ENCODE assay signal across 15 cellular contexts in genomic region chr12:96886998-96887677, GRCh38. TPM values are rescaled to one million over a fixed set of nuclear protein-coding genes. Genes with fewer than 3 reads are reported as not detected.
DNase-seq lines count a peak whose midpoint lies in the region; ATAC-seq, FAIRE-seq and TF ChIP-seq lines count a peak whose summit lies in the region.
"Had no signal": no experiment of that assay in that cellular context is flagged by ENCODE, and none has a peak within 500 bp of the region (broad histone marks: within the 10 kb centered on the region; RNA-seq: fewer than 3 reads in every experiment).

No MANE protein-coding gene starts in this region.

- H3K9me3 ChIP-seq in SK-N-SH (no peaks in the 10 kb centered on the region), GM12878 (replicated peaks; ENCODE audit: control insufficient read depth, insufficient read depth, low read length) (peaks cover 1% of the 10 kb centered on the region; the same call in 1 of the 3 replicates)

- ATAC-seq in SK-N-SH treated with all-trans-retinoic acid at 6 μM for 48 hours (no peak; the same call in 2 of the 3 replicates), GM12878 (peak; percentile 56), GM18858 (IDR thresholded peaks at IDR 0.05; ENCODE audit: unreplicated experiment) (no peak)
- ATAC-seq: naive thymus-derived CD8-positive, alpha-beta T cell had no signal

- peaks cover 7% of the 10 kb centered on the region for H3F3A ChIP-seq in SK-N-SH (replicated peaks; ENCODE audit: insufficient read depth)

- no peak overlapping the region for H3K4me3 ChIP-seq in SK-N-SH (ENCODE audit: low read depth in 2 of 2, low read length in 1 of 2)
- no peak overlapping the region for H3K4me3 ChIP-seq in GM12878

- no peaks in the 10 kb centered on the region for H4K20me1 ChIP-seq in SK-N-SH (ENCODE audit: insufficient read depth)
- H4K20me1 ChIP-seq in GM12878 (ENCODE audit: control insufficient read depth, insufficient read depth) = no peaks in the 10 kb centered on the region

- no peak for FAIRE-seq in GM12878 (lab: Jason Lieb, UNC)

- DNase-seq in SK-N-SH (no peak), GM12878 (ENCODE audit: low read depth, low spot score) (no peak), islet precursor cell (peak; percentile 92), smooth muscle cell of the brain vasculature (ENCODE audit: low read depth, low spot score) (peak; percentile 35), NCI-H2029 (lab: John Stamatoyannopoulos, UW) (no peak), COLO668 (lab: John Stamatoyannopoulos, UW; ENCODE audit: unreplicated experiment) (no peak)
- DNase-seq: 8988T; activated naive CD4-positive, alpha-beta T cell treated with anti-CD3 and anti-CD28 coated beads for 36 hours; KG1; naive thymus-derived CD8-positive, alpha-beta T cell; NCI-H1694 treated with DMSO at 0.1 percent for 48 hours; NCI-H82; SIG-M5 had no signal

- TF ChIP-seq POLR2A in GM12878 (IDR thresholded peaks at IDR 0.05; ENCODE audit: low read depth, low read length) = no peak

- intact Hi-C loops in GM12878 (cut with micrococcal nuclease; ENCODE audit: unreplicated experiment) = no loop called here

- RAD21 ChIA-PET in GM12878 (lab: Charles Lee; ENCODE audit: unreplicated experiment) = no interaction called here

- CTCF ChIA-PET in SK-N-SH (lab: Yijun Ruan, JAX) = no interaction called here
- CTCF ChIA-PET in GM12878 (lab: Yijun Ruan, JAX) = no interaction called here

- H3K9ac ChIP-seq in SK-N-SH (no peak overlapping the region), GM12878 (ENCODE audit: control insufficient read depth, insufficient read depth, low read length) (no peak overlapping the region)

- H3K27ac ChIP-seq in SK-N-SH (ENCODE audit: low read depth in 2 of 2, low read length in 1 of 2) = no peak overlapping the region
- H3K27ac ChIP-seq in GM12878 (ENCODE audit: control insufficient read depth, insufficient read depth) = no peak overlapping the region

- no TSS peak for BruUV-seq in GM12878 (replicated peaks; lab: Mats Ljungman, UMichigan)

- H3K4me1 ChIP-seq in SK-N-SH (ENCODE audit: control insufficient read depth in 1 of 2, insufficient read depth in 2 of 2, low read depth in 1 of 2, low read length in 1 of 2) (peaks cover 0 to 12% of the 10 kb centered on the region in 2 experiments; a peak in 1 of 4 replicates), GM12878 (ENCODE audit: control insufficient read depth, insufficient read depth, low read length) (no peaks in the 10 kb centered on the region)

- H3K4me2 ChIP-seq in SK-N-SH (no peak overlapping the region), GM12878 (ENCODE audit: control insufficient read depth, insufficient read depth) (no peak overlapping the region)

- no peak for TF ChIP-seq RAD21 in SK-N-SH (IDR thresholded peaks at IDR 0.05; ENCODE audit: low read length)
- TF ChIP-seq RAD21 in GM12878 (IDR thresholded peaks at IDR 0.05; ENCODE audit: insufficient read depth, low read depth, low read length) = no peak

- TF ChIP-seq CTCF in SK-N-SH (IDR thresholded peaks at IDR 0.05) = no peak
- TF ChIP-seq CTCF in GM12878 (IDR thresholded peaks at IDR 0.05 in 2 of 3, conservative IDR thresholded peaks at IDR 0.05 in 1 of 3; ENCODE audit: control insufficient read depth in 2 of 3, extremely low read depth in 1 of 3, insufficient read depth in 1 of 3, low read depth in 3 of 3, low read length in 3 of 3) = no peak

- no peaks in the 10 kb centered on the region for H3K9me2 ChIP-seq in SK-N-SH

- in situ Hi-C loops in GM12878 (cut with MboI) = no loop called here

- 74% methylated on average over 4 of the region's 4 CpGs for WGBS in SK-N-SH (ENCODE audit: low lambda C conversion rate)
- 69% methylated on average over 4 of the region's 4 CpGs for WGBS in GM12878 (ENCODE audit: insufficient coverage, insufficient replicate concordance, low lambda C conversion rate, missing lambda C conversion rate)

- no peak for TF ChIP-seq EP300 in SK-N-SH (IDR thresholded peaks at IDR 0.05; ENCODE audit: borderline replicate concordance in 1 of 2, low read depth in 1 of 2, low read length in 1 of 2)
- TF ChIP-seq EP300 in GM12878 (IDR thresholded peaks at IDR 0.05; ENCODE audit: borderline replicate concordance in 1 of 2, control insufficient read depth in 1 of 2, low read depth in 2 of 2, low read length in 2 of 2) = no peak

- POLR2A ChIA-PET in SK-N-SH (lab: Yijun Ruan, JAX) (no interaction called here), GM12878 (lab: Charles Lee) (no interaction called here)

- H3K79me2 ChIP-seq in SK-N-SH (ENCODE audit: insufficient read depth) (no peaks in the 10 kb centered on the region), GM12878 (ENCODE audit: control insufficient read depth, insufficient read depth, low read length) (no peaks in the 10 kb centered on the region)

- H3K36me3 ChIP-seq in SK-N-SH (replicated peaks in 1 of 2; ENCODE audit: control insufficient read depth in 1 of 2, insufficient read depth in 2 of 2, low read length in 1 of 2) (no peaks in the 10 kb centered on the region), GM12878 (ENCODE audit: control insufficient read depth in 2 of 2, insufficient read depth in 2 of 2, low read length in 1 of 2) (no peaks in the 10 kb centered on the region)

- H2AFZ ChIP-seq in SK-N-SH (ENCODE audit: low read depth) = no peak overlapping the region
- H2AFZ ChIP-seq in GM12878 (ENCODE audit: control insufficient read depth, low read depth, low read length) = no peak overlapping the region

- H3K27me3 ChIP-seq in SK-N-SH (ENCODE audit: insufficient read depth) (no peaks in the 10 kb centered on the region), GM12878 (replicated peaks in 1 of 2; ENCODE audit: control insufficient read depth in 2 of 2, insufficient read depth in 2 of 2, low read length in 1 of 2) (no peaks in the 10 kb centered on the region)

- SMC1A ChIA-PET in GM12878 (lab: Charles Lee; ENCODE audit: uncharacterized antibody, unreplicated experiment) = no interaction called here

TF ChIP-seq in SK-N-SH, 30 proteins besides CTCF, POLR2A, EP300 and RAD21:
- TF ChIP-seq NFIC (IDR thresholded peaks at IDR 0.05; ENCODE audit: borderline replicate concordance) (peak; percentile 20; the same call in 1 of the 2 replicates), POLR2AphosphoS5 (IDR thresholded peaks at IDR 0.05; ENCODE audit: low read depth, low read length) (no peak)

TF ChIP-seq in SK-N-SH treated with all-trans-retinoic acid at 6 μM for 48 hours, 23 proteins besides CTCF, POLR2A, EP300 and RAD21 (continues in another document):
- TF ChIP-seq ISL1 (CRISPR knock-in tag; IDR thresholded peaks at IDR 0.05) (no peak), ZNF70 (CRISPR knock-in tag; IDR thresholded peaks at IDR 0.05) (no peak), BACH2 (CRISPR knock-in tag; IDR thresholded peaks at IDR 0.05; ENCODE audit: borderline replicate concordance) (no peak), ZC3H10 (CRISPR knock-in tag; IDR thresholded peaks at IDR 0.05) (no peak), TOX (CRISPR knock-in tag; IDR thresholded peaks at IDR 0.05; ENCODE audit: borderline replicate concordance) (no peak), PPARA (CRISPR knock-in tag; IDR thresholded peaks at IDR 0.05; ENCODE audit: borderline replicate concordance) (no peak), GLIS3 (CRISPR knock-in tag; IDR thresholded peaks at IDR 0.05) (no peak)

TF ChIP-seq in GM12878, 131 proteins besides CTCF, POLR2A, EP300 and RAD21:
- no peak for TF ChIP-seq ESRRA (IDR thresholded peaks at IDR 0.05; ENCODE audit: low read length)

RNA-seq across cellular contexts. Expression of gene NEDD1, which starts 19.9 kb away (rescaled TPM):
- polyA plus RNA-seq in SK-N-SH (2012; rRNA removed) (6.0 and 8.3 TPM in 2 replicates), GM12878 (2011; rRNA removed) (52.6 and 66.7 TPM in 2 replicates), GM12878 (2014; fragmentation: Illumina TruSeq; extraction: Trizol) (30.0 and 34.3 TPM in 2 replicates), GM12878 (2014; fragmentation: Nextera tagmentation; extraction: Ambion mirVana) (10 to 100 TPM; 18.5 to 21.9 TPM), GM12878 (2014; rRNA removed) (14.1 and 15.9 TPM in 2 replicates), GM12878 (2016; fragmentation: Nextera tagmentation; extraction: Ambion mirVana) (10 to 100 TPM; 35.9 to 36.5 TPM)
- polyA plus RNA-seq in SK-N-SH (2012; cell fraction: cytosol; rRNA removed) = 10.3 and 10.9 TPM in 2 replicates
- 3.5 and 7.0 TPM in 2 replicates for polyA plus RNA-seq in SK-N-SH (2012; cell fraction: nucleus; rRNA removed)
- total RNA-seq in GM12878 (2013; cell fraction: nucleolus; rRNA removed) = 32.3 and 41.8 TPM in 2 replicates
- total RNA-seq in GM12878 (2014; rRNA removed) (27.4 and 29.9 TPM in 2 replicates), GM12878 (2014; rRNA removed; fragmentation: Illumina TruSeq; extraction: Trizol) (35.1 and 36.2 TPM in 2 replicates), GM12878 (2021) (27.2 and 28.9 TPM in 2 replicates)
- polyA plus RNA-seq in GM12878 (2011; ENCODE audit: low read depth) = 8.0 TPM
- polyA plus RNA-seq in GM12878 (2011; cell fraction: cytosol; rRNA removed) = 15.8 and 17.3 TPM in 2 replicates
- polyA plus RNA-seq in GM12878 (2011; cell fraction: nucleus; rRNA removed) = 15.3 and 16.4 TPM in 2 replicates
- polyA plus RNA-seq in GM12878 (2012) = 8.6 and 13.1 TPM in 2 replicates
- 64.4 and 112 TPM in 2 replicates for polyA minus RNA-seq in GM12878 (2011; rRNA and poly(A)+ RNA removed)
- polyA minus RNA-seq in GM12878 (2011; cell fraction: cytosol; rRNA and poly(A)+ RNA removed) = 19.9 and 21.5 TPM in 2 replicates
- 26.4 and 40.0 TPM in 2 replicates for polyA minus RNA-seq in GM12878 (2011; cell fraction: nucleus; rRNA and poly(A)+ RNA removed)

Comparison
In these comparisons a context has a peak if more than half of its experiments do, and no peak if none do; other contexts are left out.
1. DNase-seq: peak in islet precursor cell (single experiment) and smooth muscle cell of the brain vasculature (single experiment); none in SK-N-SH (single experiment), GM12878 (single experiment), NCI-H2029 (single experiment) and COLO668 (single experiment).
2. Of the 26 proteins assayed by ChIP-seq in both GM12878 and SK-N-SH: peak only in GM12878: none; only in SK-N-SH: NFIC; in both: none; in neither: 25.